ENCODE assay signal across 13 cellular contexts in genomic region chr1:158045639-158046038, GRCh38. TPM values are rescaled to one million over a fixed set of nuclear protein-coding genes. Genes with fewer than 3 reads are reported as not detected.
A peak's percentile ranks its signal among the peaks of the same experiment; 100 is the strongest.
DNase-seq lines count a peak whose midpoint lies in the region; ATAC-seq and TF ChIP-seq lines count a peak whose summit lies in the region.
"Had no signal": no experiment of that assay in that cellular context is flagged by ENCODE, and none has a peak within 500 bp of the region (broad histone marks: within the 10 kb centered on the region; RNA-seq: fewer than 3 reads in every experiment).

No MANE protein-coding gene starts in this region.

- ATAC-seq in left cardiac atrium = peak; percentile 67 to 70
- peak; percentile 42 for ATAC-seq in aorta (ENCODE audit: low FRiP score)

- H3K36me3 ChIP-seq in left ventricle myocardium inferior (no peaks in the 10 kb centered on the region), colonic mucosa (no peaks in the 10 kb centered on the region), aorta (ENCODE audit: control insufficient read depth in 1 of 2, insufficient read depth in 2 of 2, low read length in 1 of 2) (no peaks in the 10 kb centered on the region), spleen (no peaks in the 10 kb centered on the region)

- WGBS in aorta, 2 donors = 3 to 4% methylated on average over 2 of the region's 2 CpGs
- 32 to 76% (median 54%) methylated on average over 2 of the region's 2 CpGs for WGBS in spleen, 5 donors

- DNase-seq in left cardiac atrium (peak; percentile 48), left ventricle myocardium inferior (no peak), colonic mucosa (peak; percentile 28), kidney tubule cell (ENCODE audit: low spot score) (peak; percentile 84), aorta (no peak), spleen (no peak), NCI-H69 (lab: John Stamatoyannopoulos, UW) (no peak), coronary artery (ENCODE audit: low spot score) (no peak)
- DNase-seq: mammary epithelial cell; NCI-H345; stimulated activated CD4-positive, alpha-beta T cell treated with anti-CD3 and anti-CD28 coated beads, Interleukin-12 subunit alpha, Interleukin-12 subunit beta, amount 100 ng/mL, for 4 hours; stimulated activated naive CD4-positive, alpha-beta T cell had no signal

- H3K9me3 ChIP-seq in left ventricle myocardium inferior (replicated peaks) (no peaks in the 10 kb centered on the region), colonic mucosa (no peaks in the 10 kb centered on the region), aorta (ENCODE audit: control insufficient read depth, low read length) (no peaks in the 10 kb centered on the region), spleen (no peaks in the 10 kb centered on the region)

- peaks cover 29% of the 10 kb centered on the region for H3K27me3 ChIP-seq in left ventricle myocardium inferior (ENCODE audit: low read depth)
- no peaks in the 10 kb centered on the region for H3K27me3 ChIP-seq in colonic mucosa
- H3K27me3 ChIP-seq in aorta (ENCODE audit: control insufficient read depth in 1 of 2, insufficient read depth in 2 of 2, low read length in 1 of 2) = no peaks in the 10 kb centered on the region
- H3K27me3 ChIP-seq in spleen (replicated peaks in 1 of 7) = peaks cover 0 to 14% (median 0%) of the 10 kb centered on the region in 7 donors

- H3K27ac ChIP-seq in left ventricle myocardium inferior (replicated peaks) (no peak overlapping the region), colonic mucosa (no peak overlapping the region), aorta (ENCODE audit: low read depth in 1 of 2, low read length in 2 of 2) (no peak overlapping the region), spleen (no peak overlapping the region), coronary artery (peak overlapping the region in 1 of 2 donors; percentile 19)
- H3K27ac ChIP-seq: KMS-11 had no signal

- H3K9ac ChIP-seq in colonic mucosa (ENCODE audit: low read depth in 2 of 2, low read length in 2 of 2) = no peak overlapping the region
- H3K9ac ChIP-seq: KMS-11 had no signal

- intact Hi-C loops in left cardiac atrium (cut with DNase I) (no loop called here), left ventricle myocardium inferior (cut with micrococcal nuclease) (no loop called here), colonic mucosa (cut with DNase I) (no loop called here), aorta (cut with DNase I) (no loop called here), spleen (cut with DNase I; ENCODE audit: low total_unique reads) (no loop called here)

- no peak for TF ChIP-seq POLR2A in spleen (IDR thresholded peaks at IDR 0.05)

- H3K4me3 ChIP-seq in left ventricle myocardium inferior (no peak overlapping the region), colonic mucosa (no peak overlapping the region), aorta (ENCODE audit: low read length in 2 of 2) (no peak overlapping the region), spleen (no peak overlapping the region), coronary artery (no peak overlapping the region)

- H3K4me1 ChIP-seq in left ventricle myocardium inferior (peaks cover 53% of the 10 kb centered on the region), colonic mucosa (no peaks in the 10 kb centered on the region), aorta (ENCODE audit: control insufficient read depth in 1 of 2, insufficient read depth in 2 of 2, low read length in 2 of 2) (peaks cover 7% of the 10 kb centered on the region in 2 donors), spleen (peaks cover 0 to 14% (median 0%) of the 10 kb centered on the region in 6 donors)

- TF ChIP-seq CTCF in left ventricle myocardium inferior (IDR thresholded peaks at IDR 0.05; ENCODE audit: borderline replicate concordance) = no peak
- no peak for TF ChIP-seq CTCF in colonic mucosa (IDR thresholded peaks at IDR 0.05)
- no peak for TF ChIP-seq CTCF in spleen (IDR thresholded peaks at IDR 0.05 in 8 of 11, conservative IDR thresholded peaks at IDR 0.05 in 3 of 11)
- TF ChIP-seq CTCF in coronary artery (IDR thresholded peaks at IDR 0.05) = no peak

RNA-seq across cellular contexts. Expression of gene KIRREL1, which starts 52.2 kb away (rescaled TPM):
- total RNA-seq in left cardiac atrium (10 to 100 TPM; 19.7 to 21.2 TPM), left ventricle myocardium inferior (7.3 TPM), colonic mucosa (10 to 100 TPM in 1 of 2 donors, 1 to 10 TPM in 1; 5.8 to 12.8 TPM), aorta (100 to 1,000 TPM in 1 of 2 donors, 10 to 100 TPM in 1; 96.7 to 102 TPM), spleen (10 to 100 TPM; 14.0 to 50.9 (median 24.5) TPM)
- polyA plus RNA-seq in aorta (10 to 100 TPM; 15.3 to 41.5 TPM), spleen (1 to 10 TPM; 1.4 to 3.9 (median 1.7) TPM)

Comparison
In these comparisons a context has a peak if more than half of its experiments do, and no peak if none do; other contexts are left out.
1. DNase-seq: peak in left cardiac atrium (single experiment), colonic mucosa (single experiment) and kidney tubule cell (single experiment); none in left ventricle myocardium inferior (single experiment), aorta (0 of 2), spleen (single experiment), NCI-H69 (single experiment) and coronary artery (single experiment).